Comparison of ENCODE assay signal across 17 cellular contexts in the genomic region with DNA sequence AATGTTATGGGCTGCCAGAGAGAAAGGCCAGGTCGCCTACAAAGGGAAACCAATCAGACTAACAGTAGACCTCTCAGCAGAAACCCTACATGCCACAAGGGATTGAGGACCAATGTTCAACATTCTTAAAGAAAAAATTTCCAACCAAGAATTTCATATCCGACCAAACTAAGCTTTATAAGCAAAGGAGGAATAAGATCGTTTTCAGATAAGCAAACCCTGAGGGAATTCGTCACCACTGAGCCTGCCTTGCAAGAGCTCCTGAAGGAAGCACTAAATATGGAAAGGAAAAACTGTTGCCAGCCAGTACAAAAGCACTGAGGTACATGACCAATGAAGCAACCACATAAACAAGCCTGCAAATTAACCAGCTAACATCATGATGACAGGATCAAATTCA. TPM values are rescaled to one million over a fixed set of nuclear protein-coding genes. Genes with fewer than 3 reads are reported as not detected.
DNase-seq lines count a peak whose midpoint lies in the region; ATAC-seq, FAIRE-seq and TF ChIP-seq lines count a peak whose summit lies in the region.
"Had no signal": no experiment of that assay in that cellular context is flagged by ENCODE, and none has a peak within 500 bp of the region (broad histone marks: within the 10 kb centered on the region; RNA-seq: fewer than 3 reads in every experiment).

No MANE protein-coding gene starts in this region.

- DNase-seq in HepG2 (ENCODE audit: low spot score) (no peak), right lobe of liver (no peak), astrocyte of the spinal cord (ENCODE audit: low read depth, low spot score) (peak; percentile 5), glutamatergic neuron (peak; percentile 43), NCI-H774 (lab: John Stamatoyannopoulos, UW) (no peak), ACHN (no peak)
- DNase-seq: 8988T; CD4-positive, CD25-positive, alpha-beta regulatory T cell; DMS79; GOT3; H9 had no signal

- in situ Hi-C loops in HepG2 (cut with HindIII; ENCODE audit: extremely low pct_ligation_motif_present, low pct_unique_long_range_greater_than_20kb) (no loop called here), astrocyte of the spinal cord (cut with HindIII; ENCODE audit: low sequenced_read_pairs) (no loop called here), ACHN (cut with HindIII; ENCODE audit: low pct_ligation_motif_present, low pct_unique_long_range_greater_than_20kb, low sequenced_read_pairs) (no loop called here)

- H3K4me3 ChIP-seq in HepG2 (replicated peaks in 1 of 3; ENCODE audit: insufficient read depth in 1 of 3, low read depth in 2 of 3, low read length in 3 of 3) (no peak overlapping the region), right lobe of liver (no peak overlapping the region), astrocyte of the spinal cord (ENCODE audit: low read depth, low read length) (no peak overlapping the region)
- H3K4me3 ChIP-seq: BLaER1 treated with 17β-estradiol and CSF1 and Interleukin-3, amounts not matched to agents 10 nM and 100 nM; GM12878 had no signal

- H3K4me2 ChIP-seq in HepG2 (ENCODE audit: low read depth, low read length): no peak overlapping the region
- H3K4me2 ChIP-seq: BLaER1 treated with 17β-estradiol and CSF1 and Interleukin-3, amounts not matched to agents 10 nM and 100 nM had no signal

- H3K4me3 Mint-ChIP-seq in glutamatergic neuron (ENCODE audit: unreplicated experiment): no peak overlapping the region
- H3K4me3 Mint-ChIP-seq: CD4-positive, CD25-positive, alpha-beta regulatory T cell; H9 had no signal

- no peaks in the 10 kb centered on the region for H3K36me3 ChIP-seq in HepG2 (replicated peaks in 1 of 2; ENCODE audit: control insufficient read depth in 1 of 2, insufficient read depth in 2 of 2, low read length in 2 of 2)
- no peaks in the 10 kb centered on the region for H3K36me3 ChIP-seq in right lobe of liver
- H3K36me3 ChIP-seq: BLaER1 treated with 17β-estradiol and CSF1 and Interleukin-3, amounts not matched to agents 10 nM and 100 nM had no signal

- H3K27me3 ChIP-seq in HepG2 (ENCODE audit: control insufficient read depth in 1 of 2, insufficient read depth in 2 of 2, low read length in 2 of 2): no peaks in the 10 kb centered on the region
- H3K27me3 ChIP-seq in right lobe of liver: no peaks in the 10 kb centered on the region
- H3K27me3 ChIP-seq: BLaER1 treated with 17β-estradiol and CSF1 and Interleukin-3, amounts not matched to agents 10 nM and 100 nM had no signal

- peaks cover 23% of the 10 kb centered on the region for H3K9me3 Mint-ChIP-seq in glutamatergic neuron (ENCODE audit: unreplicated experiment)

- TF ChIP-seq CTCF in HepG2 (CRISPR knock-in tag; IDR thresholded peaks at IDR 0.05) (no peak), right lobe of liver (IDR thresholded peaks at IDR 0.05) (no peak), astrocyte of the spinal cord (IDR thresholded peaks at IDR 0.05; ENCODE audit: low read depth, low read length) (no peak), glutamatergic neuron (IDR thresholded peaks at IDR 0.05; ENCODE audit: partially characterized antibody, unreplicated experiment) (no peak)

- peaks cover 8% of the 10 kb centered on the region for H3K4me1 Mint-ChIP-seq in glutamatergic neuron (ENCODE audit: low read depth, unreplicated experiment)
- H3K4me1 Mint-ChIP-seq: CD4-positive, CD25-positive, alpha-beta regulatory T cell had no signal

- peaks cover 27% of the 10 kb centered on the region for H3K36me3 Mint-ChIP-seq in glutamatergic neuron (ENCODE audit: unreplicated experiment)

- H4K20me1 ChIP-seq in HepG2 (ENCODE audit: insufficient read depth, low read length): no peaks in the 10 kb centered on the region
- H4K20me1 ChIP-seq: BLaER1 treated with 17β-estradiol and CSF1 and Interleukin-3, amounts not matched to agents 10 nM and 100 nM had no signal

- H3K9ac ChIP-seq in HepG2 (ENCODE audit: insufficient read depth, low read depth, low read length): no peak overlapping the region
- H3K9ac ChIP-seq: BLaER1 treated with 17β-estradiol and CSF1 and Interleukin-3, amounts not matched to agents 10 nM and 100 nM had no signal

- ATAC-seq in HepG2: no peak
- ATAC-seq in right lobe of liver: no peak
- no peak for ATAC-seq in GM18867 (IDR thresholded peaks at IDR 0.05; ENCODE audit: unreplicated experiment)
- ATAC-seq: GM12878 had no signal

- H3K4me1 ChIP-seq in HepG2 (ENCODE audit: insufficient read depth, low read length) (peaks cover 13% of the 10 kb centered on the region; the same call in 1 of the 2 replicates), right lobe of liver (no peaks in the 10 kb centered on the region)

- no peak for TF ChIP-seq RAD21 in HepG2 (CRISPR knock-in tag; IDR thresholded peaks at IDR 0.05)

- TF ChIP-seq POLR2A in HepG2 (IDR thresholded peaks at IDR 0.05; ENCODE audit: insufficient read depth in 1 of 2, low read depth in 2 of 2, low read length in 2 of 2) (no peak), right lobe of liver (IDR thresholded peaks at IDR 0.05) (no peak)

- 72% methylated on average over 4 of the region's 4 CpGs for whole genome bisulfite sequencing in HepG2 (ENCODE audit: low lambda C conversion rate)
- 63% methylated on average over 4 of the region's 4 CpGs for WGBS in right lobe of liver (ENCODE audit: insufficient coverage, low coverage, low lambda C conversion rate, missing lambda C conversion rate)

- no peak overlapping the region for H2AFZ ChIP-seq in HepG2 (ENCODE audit: low read length)

- POLR2A ChIA-PET in HepG2 (lab: Yijun Ruan, JAX): no interaction called here

- CTCF ChIA-PET in HepG2 (lab: Yijun Ruan, JAX; ENCODE audit: low intra/inter-chr PET ratio, low total read pairs): no interaction called here

- H3K27ac ChIP-seq in HepG2 (ENCODE audit: extremely low read length, insufficient read depth, low read length) (no peak overlapping the region), right lobe of liver (no peak overlapping the region)
- H3K27ac ChIP-seq: BLaER1 treated with 17β-estradiol and CSF1 and Interleukin-3, amounts not matched to agents 10 nM and 100 nM had no signal

- H3K27me3 Mint-ChIP-seq in glutamatergic neuron (ENCODE audit: unreplicated experiment): peaks cover 6% of the 10 kb centered on the region

- H3K9me3 ChIP-seq in HepG2 (ENCODE audit: low read length): peaks cover 20% of the 10 kb centered on the region
- peaks cover 0 to 3% (median 0%) of the 10 kb centered on the region in 4 donors for H3K9me3 ChIP-seq in right lobe of liver

- FAIRE-seq in HepG2 (lab: Jason Lieb, UNC): no peak
- FAIRE-seq: GM12878, GM18507, GM19239, HTR-8/SVneo had no signal

- TF ChIP-seq EP300 in HepG2 (IDR thresholded peaks at IDR 0.05; ENCODE audit: low read depth in 2 of 2, low read length in 2 of 2) (no peak), HepG2 (CRISPR knock-in tag; IDR thresholded peaks at IDR 0.05; ENCODE audit: borderline replicate concordance) (no peak)

- intact Hi-C loops in HepG2 (cut with micrococcal nuclease; ENCODE audit: unreplicated experiment) (no loop called here), right lobe of liver (cut with DNase I) (no loop called here)

- BruUV-seq in HepG2 (replicated peaks; lab: Mats Ljungman, UMichigan): no TSS peak

- H3K27ac Mint-ChIP-seq in glutamatergic neuron (ENCODE audit: unreplicated experiment): no peak overlapping the region
- H3K27ac Mint-ChIP-seq: CD4-positive, CD25-positive, alpha-beta regulatory T cell; H9 had no signal

- H3K79me2 ChIP-seq in HepG2 (ENCODE audit: insufficient read depth, low read length): no peaks in the 10 kb centered on the region

RNA-seq across cellular contexts. Expression of a gene that starts 33.1 kb away (rescaled TPM):
- total RNA-seq in HepG2 (2016; rRNA removed; fragmentation: Illumina TruSeq; extraction: Trizol): 1.8 and 2.6 TPM in 2 replicates
- 0.26 and 0.40 TPM in 2 replicates for total RNA-seq in HepG2 (2016; cell fraction: cytosol; rRNA removed; fragmentation: Illumina TruSeq; extraction: Trizol; ENCODE audit: low read depth)
- 1.8 and 2.0 TPM in 2 replicates for total RNA-seq in HepG2 (2016; cell fraction: insoluble cytoplasmic fraction; rRNA removed; fragmentation: Illumina TruSeq; extraction: Trizol)
- 1.2 and 1.6 TPM in 2 replicates for total RNA-seq in HepG2 (2016; cell fraction: membrane; rRNA removed; fragmentation: Illumina TruSeq; extraction: Trizol)
- total RNA-seq in HepG2 (2016; cell fraction: nucleus; rRNA removed; fragmentation: Illumina TruSeq; extraction: Trizol): 1.7 and 2.1 TPM in 2 replicates
- polyA plus RNA-seq in HepG2 (2011; rRNA removed): 0.94 and 1.1 TPM in 2 replicates
- 0.30 and 0.45 TPM in 2 replicates for polyA plus RNA-seq in HepG2 (2011; cell fraction: cytosol; rRNA removed)
- 0.57 and 0.63 TPM in 2 replicates for polyA plus RNA-seq in HepG2 (2011; cell fraction: nucleus; rRNA removed)
- polyA plus RNA-seq in HepG2 (2012): 0.45 and 0.74 TPM in 2 replicates
- 0.11 and 0.20 TPM in 2 replicates for polyA plus RNA-seq in HepG2 (2016; cell fraction: cytosol; fragmentation: Illumina TruSeq; extraction: Trizol; ENCODE audit: low read depth)
- polyA plus RNA-seq in HepG2 (2016; cell fraction: insoluble cytoplasmic fraction; fragmentation: Illumina TruSeq; extraction: Trizol; ENCODE audit: low read depth): 1.5 TPM in 2 replicates
- 0.50 and 0.52 TPM in 2 replicates for polyA plus RNA-seq in HepG2 (2016; cell fraction: membrane; fragmentation: Illumina TruSeq; extraction: Trizol; ENCODE audit: low read depth)
- 1.2 and 1.9 TPM in 2 replicates for polyA plus RNA-seq in HepG2 (2016; cell fraction: nucleus; fragmentation: Illumina TruSeq; extraction: Trizol; ENCODE audit: insufficient read depth, low read depth)
- polyA minus RNA-seq in HepG2 (2011; rRNA and poly(A)+ RNA removed; ENCODE audit: low replicate concordance): 0.21 and 1.1 TPM in 2 replicates
- polyA minus RNA-seq in HepG2 (2011; cell fraction: cytosol; rRNA and poly(A)+ RNA removed): 0.79 and 0.89 TPM in 2 replicates
- 1.0 and 1.7 TPM in 2 replicates for polyA minus RNA-seq in HepG2 (2011; cell fraction: nucleus; rRNA and poly(A)+ RNA removed)
- total RNA-seq in right lobe of liver: under 1 TPM; 0.09 to 0.27 (median 0.19) TPM
- 7.8 TPM for total RNA-seq in glutamatergic neuron (ENCODE audit: unreplicated experiment)
- total RNA-seq: CD4-positive, CD25-positive, alpha-beta regulatory T cell; GM12878 had no signal
- polyA plus RNA-seq: CD4-positive, CD25-positive, alpha-beta regulatory T cell had no signal

RNA-seq across cellular contexts. Expression of a gene that starts 47.1 kb away (rescaled TPM):
- total RNA-seq in HepG2 (2016; rRNA removed; fragmentation: Illumina TruSeq; extraction: Trizol): 0.75 and 2.6 TPM in 2 replicates
- not detected in 2 replicates for total RNA-seq in HepG2 (2016; cell fraction: cytosol; rRNA removed; fragmentation: Illumina TruSeq; extraction: Trizol; ENCODE audit: low read depth)
- total RNA-seq in HepG2 (2016; cell fraction: insoluble cytoplasmic fraction; rRNA removed; fragmentation: Illumina TruSeq; extraction: Trizol): 1.1 and 1.8 TPM in 2 replicates
- 0.24 and 0.59 TPM in 2 replicates for total RNA-seq in HepG2 (2016; cell fraction: membrane; rRNA removed; fragmentation: Illumina TruSeq; extraction: Trizol)
- 1.3 TPM in 1 of 2 replicates, not detected in the other for total RNA-seq in HepG2 (2016; cell fraction: nucleus; rRNA removed; fragmentation: Illumina TruSeq; extraction: Trizol)
- polyA plus RNA-seq in HepG2 (2011; rRNA removed): 0.21 and 0.65 TPM in 2 replicates
- 0.27 and 0.64 TPM in 2 replicates for polyA plus RNA-seq in HepG2 (2011; cell fraction: cytosol; rRNA removed)
- 0.12 TPM in 1 of 2 replicates, not detected in the other for polyA plus RNA-seq in HepG2 (2011; cell fraction: nucleus; rRNA removed)
- 0.27 and 0.42 TPM in 2 replicates for polyA plus RNA-seq in HepG2 (2012)
- polyA plus RNA-seq in HepG2 (2016; cell fraction: cytosol; fragmentation: Illumina TruSeq; extraction: Trizol; ENCODE audit: low read depth): 0.19 and 0.60 TPM in 2 replicates
- 2.4 and 2.7 TPM in 2 replicates for polyA plus RNA-seq in HepG2 (2016; cell fraction: insoluble cytoplasmic fraction; fragmentation: Illumina TruSeq; extraction: Trizol; ENCODE audit: low read depth)
- polyA plus RNA-seq in HepG2 (2016; cell fraction: membrane; fragmentation: Illumina TruSeq; extraction: Trizol; ENCODE audit: low read depth): 0.45 and 0.74 TPM in 2 replicates
- polyA plus RNA-seq in HepG2 (2016; cell fraction: nucleus; fragmentation: Illumina TruSeq; extraction: Trizol; ENCODE audit: insufficient read depth, low read depth): 1.0 and 1.4 TPM in 2 replicates
- 0.20 and 2.0 TPM in 2 replicates for polyA minus RNA-seq in HepG2 (2011; rRNA and poly(A)+ RNA removed; ENCODE audit: low replicate concordance)
- not detected in 2 replicates for polyA minus RNA-seq in HepG2 (2011; cell fraction: cytosol; rRNA and poly(A)+ RNA removed)
- polyA minus RNA-seq in HepG2 (2011; cell fraction: nucleus; rRNA and poly(A)+ RNA removed): 0.77 and 0.99 TPM in 2 replicates
- total RNA-seq in right lobe of liver: under 1 TPM in 1 of 6 experiments, not detected in 5; 0.19 TPM
- total RNA-seq in glutamatergic neuron (ENCODE audit: unreplicated experiment): 1.3 TPM

Comparison
In these comparisons a context has a peak if more than half of its experiments do, and no peak if none do; other contexts are left out.
1. DNase-seq: peak in astrocyte of the spinal cord (single experiment) and glutamatergic neuron (single experiment); none in HepG2 (single experiment), right lobe of liver (0 of 3), NCI-H774 (single experiment) and ACHN (single experiment).